ENCODE assay signal across 19 cellular contexts in genomic region chr6:165701564-165702354, GRCh38. TPM values are rescaled to one million over a fixed set of nuclear protein-coding genes. Genes with fewer than 3 reads are reported as not detected.
A peak's percentile ranks its signal among the peaks of the same experiment; 100 is the strongest.
DNase-seq lines count a peak whose midpoint lies in the region; ATAC-seq, FAIRE-seq and TF ChIP-seq lines count a peak whose summit lies in the region.
"Had no signal": no experiment of that assay in that cellular context is flagged by ENCODE, and none has a peak within 500 bp of the region (broad histone marks: within the 10 kb centered on the region; RNA-seq: fewer than 3 reads in every experiment).

No MANE protein-coding gene starts in this region.

- peaks cover 3% of the 10 kb centered on the region for H3K4me1 ChIP-seq in right cardiac atrium (ENCODE audit: control insufficient read depth, insufficient read depth, low read length)
- H3K4me1 ChIP-seq in uterus = no peaks in the 10 kb centered on the region
- H3K4me1 ChIP-seq: parathyroid adenoma, upper lobe of right lung had no signal

- intact Hi-C loops in Right ventricle myocardium superior (cut with DNase I) (no loop called here), right cardiac atrium (cut with DNase I) (no loop called here), uterus (cut with DNase I; ENCODE audit: low total_unique reads) (no loop called here)

- H3K36me3 ChIP-seq in uterus = no peaks in the 10 kb centered on the region
- H3K36me3 ChIP-seq: SJSA1, upper lobe of right lung had no signal

- H3K27me3 ChIP-seq in right cardiac atrium (ENCODE audit: control insufficient read depth, insufficient read depth) = no peaks in the 10 kb centered on the region
- no peaks in the 10 kb centered on the region for H3K27me3 ChIP-seq in uterus
- H3K27me3 ChIP-seq: SJSA1, upper lobe of right lung had no signal

- TF ChIP-seq POLR2A in uterus (IDR thresholded peaks at IDR 0.05) (no peak), GM12892 (IDR thresholded peaks at IDR 0.05; ENCODE audit: low read depth, low read length) (no peak)

- TF ChIP-seq CTCF in uterus (IDR thresholded peaks at IDR 0.05) = no peak

- FAIRE-seq in GM12892 (lab: Jason Lieb, UNC) = no peak
- FAIRE-seq: GM19239 had no signal

- 86% methylated on average over 11 of the region's 11 CpGs for WGBS in right cardiac atrium

- H3K27ac ChIP-seq in right cardiac atrium (ENCODE audit: low read length) = no peak overlapping the region
- no peak overlapping the region for H3K27ac ChIP-seq in uterus
- H3K27ac ChIP-seq: parathyroid adenoma, SJSA1, upper lobe of right lung had no signal

- DNase-seq in Right ventricle myocardium superior (no peak), right cardiac atrium (no peak), HK-2 (ENCODE audit: unreplicated experiment) (peak; percentile 84), renal cortical epithelial cell (ENCODE audit: low read depth) (peak; percentile 98), SW480 (ENCODE audit: low spot score) (no peak), uterus (no peak), GM12892 (ENCODE audit: insufficient read length) (no peak)
- DNase-seq: activated naive CD8-positive, alpha-beta T cell treated with anti-CD3 and anti-CD28 coated beads for 36 hours; CD8-positive, alpha-beta memory T cell; GF-D8; NCI-H146; NCI-H526 treated with DMSO at 0.1 percent for 48 hours; stimulated activated CD4-positive, alpha-beta T cell treated with anti-CD3 and anti-CD28 coated beads, Interleukin-1b, Interleukin-23, amount 100 ng/mL, for 48 hours; upper lobe of right lung had no signal

- H3K9me3 ChIP-seq in right cardiac atrium (ENCODE audit: control insufficient read depth, low read length) (no peaks in the 10 kb centered on the region), uterus (no peaks in the 10 kb centered on the region)
- H3K9me3 ChIP-seq: SJSA1, upper lobe of right lung had no signal

- H3K4me3 ChIP-seq in right cardiac atrium (ENCODE audit: low read length) = no peak overlapping the region
- H3K4me3 ChIP-seq in uterus = no peak overlapping the region
- H3K4me3 ChIP-seq: SJSA1, upper lobe of right lung had no signal

- ATAC-seq in Right ventricle myocardium superior (ENCODE audit: poor library complexity) (peak; percentile 27), right cardiac atrium (no peak), HG02943 (IDR thresholded peaks at IDR 0.05; ENCODE audit: low read depth, unreplicated experiment) (peak; percentile 78)
- ATAC-seq: esophagus mucosa, upper lobe of right lung had no signal

RNA-seq across cellular contexts. Expression of gene PDE10A, which starts 38.7 kb away (rescaled TPM):
- total RNA-seq in Right ventricle myocardium superior (11.6 TPM), right cardiac atrium (1 to 10 TPM; 3.6 to 8.5 (median 5.0) TPM), renal cortical epithelial cell (27.3 and 52.1 TPM in 2 replicates), uterus (10 to 100 TPM; 13.0 to 73.5 (median 36.4) TPM)
- polyA plus RNA-seq in right cardiac atrium = 3.8 TPM
- polyA plus RNA-seq in GM12892 (2012; ENCODE audit: missing spikeins) = 0.11 TPM
- total RNA-seq: activated naive CD8-positive, alpha-beta T cell treated with anti-CD3 and anti-CD28 coated beads for 36 hours; CD8-positive, alpha-beta memory T cell had no signal
- polyA plus RNA-seq: CD8-positive, alpha-beta memory T cell had no signal

Comparison
In these comparisons a context has a peak if more than half of its experiments do, and no peak if none do; other contexts are left out.
1. ATAC-seq: peak in Right ventricle myocardium superior (single experiment) and HG02943 (single experiment); none in right cardiac atrium (0 of 2).
2. DNase-seq: peak in HK-2 (single experiment) and renal cortical epithelial cell (single experiment); none in Right ventricle myocardium superior (single experiment), right cardiac atrium (0 of 3), SW480 (single experiment), uterus (0 of 2) and GM12892 (single experiment).